12 cellular contexts compared by ENCODE assay signal in the genomic region with DNA sequence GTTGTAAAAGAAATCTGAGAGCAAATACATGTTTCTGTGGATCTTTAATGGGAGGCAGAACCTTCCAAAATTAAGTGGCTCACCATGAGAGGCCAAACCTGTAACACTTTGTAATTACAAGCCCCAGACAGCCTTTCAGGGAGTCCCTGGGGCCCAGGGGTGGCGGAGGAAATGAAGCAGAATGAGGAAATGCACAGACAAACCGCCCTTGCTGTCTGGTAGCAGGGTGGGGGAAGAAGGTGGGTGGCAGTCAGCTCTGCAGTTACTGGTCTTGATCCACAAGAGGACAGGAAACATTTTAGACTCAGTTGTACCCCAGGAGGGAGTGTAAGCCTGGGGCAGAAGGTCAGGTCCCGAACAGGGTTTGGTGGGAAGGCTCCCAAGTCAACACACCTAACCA. TPM values are rescaled to one million over a fixed set of nuclear protein-coding genes. Genes with fewer than 3 reads are reported as not detected.
DNase-seq lines count a peak whose midpoint lies in the region; ATAC-seq and TF ChIP-seq lines count a peak whose summit lies in the region.
"Had no signal": no experiment of that assay in that cellular context is flagged by ENCODE, and none has a peak within 500 bp of the region (broad histone marks: within the 10 kb centered on the region; RNA-seq: fewer than 3 reads in every experiment).

No MANE protein-coding gene starts in this region.

- no peaks in the 10 kb centered on the region for H3K27me3 Mint-ChIP-seq in activated B cell treated with CpG ODN at 0.5 μM for 24 hours

- no peaks in the 10 kb centered on the region for H3K9me3 Mint-ChIP-seq in activated B cell treated with CpG ODN at 0.5 μM for 24 hours

- CTCF ChIA-PET in GM10248 (lab: Yijun Ruan, JAX) (interaction anchor here (0.6 to 1.0 kb wide), 2 partner anchors 10 to 405 kb away, joined by 3 read pairs; no protein-coding TSS in a partner anchor), activated B cell treated with CpG ODN at 0.5 μM for 24 hours (lab: Charles Lee) (interaction anchor here (3.8 kb wide), 1 partner anchor 30 kb away, joined by 14 read pairs; no protein-coding TSS in a partner anchor)

- peaks cover 51% of the 10 kb centered on the region for H3K4me1 Mint-ChIP-seq in activated B cell treated with CpG ODN at 0.5 μM for 24 hours

- ATAC-seq in GM19455 (IDR thresholded peaks at IDR 0.05; ENCODE audit: unreplicated experiment): peak; percentile 59
- ATAC-seq in HG03139 (IDR thresholded peaks at IDR 0.05; ENCODE audit: unreplicated experiment): peak; percentile 84
- ATAC-seq in activated B cell treated with CpG ODN at 0.5 μM for 24 hours (ENCODE audit: low read depth): peak; percentile 98
- ATAC-seq: lower lobe of right lung had no signal

- H3K27ac Mint-ChIP-seq in activated B cell treated with CpG ODN at 0.5 μM for 24 hours: peak overlapping the region; percentile 83

- intact Hi-C loops in activated B cell treated with CpG ODN at 0.5 μM for 24 hours (cut with micrococcal nuclease): loop anchor here (1.0 to 2.0 kb wide), 2 partner anchors 9 to 30 kb away; no protein-coding TSS in a partner anchor

- DNase-seq in GM10248 (ENCODE audit: extremely low spot score) (peak; percentile 39), activated B cell treated with CpG ODN at 0.5 μM for 24 hours (peak; percentile 43), DMS 273 treated with DMSO at 0.1 percent for 48 hours (lab: John Stamatoyannopoulos, UW) (no peak), Ammon's horn (ENCODE audit: low spot score) (no peak), NCI-H510A treated with DMSO at 0.1 percent for 48 hours (lab: John Stamatoyannopoulos, UW) (no peak)
- no peak for DNase-seq in activated naive CD4-positive, alpha-beta T cell treated with Interleukin-2 at 50 U/mL for 16 hours
- DNase-seq: effector memory CD4-positive, alpha-beta T cell; lower lobe of right lung; NCI-H146 had no signal

- no peak overlapping the region for H3K4me3 Mint-ChIP-seq in activated B cell treated with CpG ODN at 0.5 μM for 24 hours

- no peaks in the 10 kb centered on the region for H3K36me3 Mint-ChIP-seq in activated B cell treated with CpG ODN at 0.5 μM for 24 hours (ENCODE audit: low read depth)

- POLR2A ChIA-PET in GM10248 (lab: Yijun Ruan, JAX): no interaction called here
- POLR2A ChIA-PET in activated B cell treated with CpG ODN at 0.5 μM for 24 hours (lab: Charles Lee): no interaction called here

- TF ChIP-seq CTCF in GM10248 (IDR thresholded peaks at IDR 0.05; ENCODE audit: control extremely low read depth, extremely low read depth, low read depth, missing control alignments) (no peak), activated B cell treated with CpG ODN at 0.5 μM for 24 hours (IDR thresholded peaks at IDR 0.05) (no peak)

RNA-seq across cellular contexts. Expression of a gene that starts 6.5 kb away (rescaled TPM):
- total RNA-seq in activated B cell treated with CpG ODN at 0.5 μM for 24 hours: not detected in 2 replicates
- total RNA-seq: activated CD8-positive, alpha-beta memory T cell treated with anti-CD3 and anti-CD28 coated beads for 36 hours; lower lobe of right lung had no signal

RNA-seq across cellular contexts. Expression of a gene that starts 46.0 kb away (rescaled TPM):
- 35.7 and 44.4 TPM in 2 replicates for total RNA-seq in activated B cell treated with CpG ODN at 0.5 μM for 24 hours

Comparison
In these comparisons a context has a peak if more than half of its experiments do, and no peak if none do; other contexts are left out.
1. DNase-seq: peak in GM10248 (single experiment) and activated B cell treated with CpG ODN at 0.5 μM for 24 hours (single experiment); none in DMS 273 treated with DMSO at 0.1 percent for 48 hours (single experiment), Ammon's horn (single experiment), NCI-H510A treated with DMSO at 0.1 percent for 48 hours (single experiment) and activated naive CD4-positive, alpha-beta T cell treated with Interleukin-2 at 50 U/mL for 16 hours (single experiment).
2. Peak in every context shown above with its lines, with median percentiles within 50 percentile points of each other: ATAC-seq.